Comparison of ENCODE assay signal across 1 cellular context in genomic region chr6:37182736-37183590, GRCh38.
TF ChIP-seq lines count a peak whose summit lies in the region.

No MANE protein-coding gene starts in this region.

TF ChIP-seq in HepG2, 621 proteins besides CTCF, POLR2A, EP300 and RAD21 (continued from another document):
- TF ChIP-seq ZNF770 (CRISPR knock-in tag; IDR thresholded peaks at IDR 0.05): peak; percentile 48; the same call in 1 of the 2 replicates
- TF ChIP-seq ZNF121 (CRISPR knock-in tag; IDR thresholded peaks at IDR 0.05): peak; percentile 37; the same call in 1 of the 2 replicates
- TF ChIP-seq ZNF143 (CRISPR knock-in tag; IDR thresholded peaks at IDR 0.05): no peak
- no peak for TF ChIP-seq SP5 (CRISPR knock-in tag; IDR thresholded peaks at IDR 0.05; ENCODE audit: borderline replicate concordance, low read depth)
- no peak for TF ChIP-seq RFX3 (CRISPR knock-in tag; IDR thresholded peaks at IDR 0.05)
- TF ChIP-seq LBX2 (CRISPR knock-in tag; IDR thresholded peaks at IDR 0.05; ENCODE audit: borderline replicate concordance): no peak
- no peak for TF ChIP-seq ZNF674 (CRISPR knock-in tag; IDR thresholded peaks at IDR 0.05; ENCODE audit: low read depth)
- TF ChIP-seq ETS1 (CRISPR knock-in tag; IDR thresholded peaks at IDR 0.05): no peak
- TF ChIP-seq EHMT2 (IDR thresholded peaks at IDR 0.05; ENCODE audit: borderline replicate concordance, low read depth, low read length): no peak
- no peak for TF ChIP-seq ZNF766 (CRISPR knock-in tag; IDR thresholded peaks at IDR 0.05; ENCODE audit: borderline replicate concordance)
